In genomic region chr5:125410501-125411162, GRCh38 we compare ENCODE assay signal across 10 cellular contexts.
DNase-seq lines count a peak whose midpoint lies in the region; ATAC-seq and TF ChIP-seq lines count a peak whose summit lies in the region.
"Had no signal": no experiment of that assay in that cellular context is flagged by ENCODE, and none has a peak within 500 bp of the region (broad histone marks: within the 10 kb centered on the region; RNA-seq: fewer than 3 reads in every experiment).

No MANE protein-coding gene starts in this region.

- no peaks in the 10 kb centered on the region for H3K9me3 ChIP-seq in H9 (ENCODE audit: control insufficient read depth, low read depth, low read length)
- peaks cover 18% of the 10 kb centered on the region; the same call in 1 of the 2 replicates for H3K9me3 ChIP-seq in PC-9 (ENCODE audit: insufficient read depth, low read depth)
- no peaks in the 10 kb centered on the region for H3K9me3 ChIP-seq in gastrocnemius medialis
- H3K9me3 ChIP-seq: neutrophil had no signal

- no peak overlapping the region for H3K9ac ChIP-seq in H9 (ENCODE audit: extremely low read depth, insufficient read length, low read length)

- no peak overlapping the region for H2AK5ac ChIP-seq in H9 (ENCODE audit: insufficient read length, low read length)

- H3K23ac ChIP-seq in H9 (ENCODE audit: insufficient read length, low read depth, low read length) = no peak overlapping the region

- peaks cover 22% of the 10 kb centered on the region for H3F3A ChIP-seq in PC-9 (ENCODE audit: insufficient read depth, low read depth)

- no peak overlapping the region for H4K91ac ChIP-seq in H9 (ENCODE audit: insufficient read length, low read depth, low read length)

- H4K20me1 ChIP-seq in H9 (ENCODE audit: control insufficient read depth, insufficient read depth, insufficient read length) (no peaks in the 10 kb centered on the region), PC-9 (ENCODE audit: insufficient read depth) (no peaks in the 10 kb centered on the region)

- H3K4ac ChIP-seq in H9 (ENCODE audit: low read depth, low read length) = no peak overlapping the region

- CTCF ChIA-PET in PC-9 (lab: Charles Lee) = no interaction called here

- H4K5ac ChIP-seq in H9 (ENCODE audit: insufficient read length, low read depth, low read length) = no peak overlapping the region

- TF ChIP-seq CTCF in H9 (conservative IDR thresholded peaks at IDR 0.05) (no peak), PC-9 (conservative IDR thresholded peaks at IDR 0.05) (no peak), fibroblast of pulmonary artery (IDR thresholded peaks at IDR 0.05; ENCODE audit: low read length, missing control alignments) (no peak), gastrocnemius medialis (IDR thresholded peaks at IDR 0.05 in 4 of 5, conservative IDR thresholded peaks at IDR 0.05 in 1 of 5) (no peak)

- H3K23me2 ChIP-seq in H9 (ENCODE audit: insufficient read length, low read depth, low read length, poor library complexity, severe bottlenecking) = no peaks in the 10 kb centered on the region

- H2BK12ac ChIP-seq in H9 (ENCODE audit: insufficient read length, low read depth, low read length) = no peak overlapping the region

- H3K79me2 ChIP-seq in H9 (ENCODE audit: insufficient read depth, low read length) (no peaks in the 10 kb centered on the region), PC-9 (ENCODE audit: low read depth) (no peaks in the 10 kb centered on the region)

- no peaks in the 10 kb centered on the region for H3K36me3 ChIP-seq in PC-9 (ENCODE audit: low read depth)
- no peaks in the 10 kb centered on the region for H3K36me3 ChIP-seq in gastrocnemius medialis
- H3K36me3 ChIP-seq: neutrophil had no signal

- 100% methylated on average over 1 of the region's 2 CpGs for WGBS in H9 (ENCODE audit: extremely low coverage, insufficient read length, low lambda C conversion rate)

- no peaks in the 10 kb centered on the region for H3K9me2 ChIP-seq in PC-9 (ENCODE audit: insufficient read depth)

- in situ Hi-C loops in gastrocnemius medialis (cut with MboI; ENCODE audit: low sequenced_read_pairs in 4 of 4) = loop anchor here in 1 of 4 donors (10.0 kb wide), 1 partner anchor 74 kb away; no protein-coding TSS in a partner anchor

- H2BK120ac ChIP-seq in H9 (ENCODE audit: low read depth, low read length, poor library complexity, severe bottlenecking) = no peak overlapping the region

- no peak for DNase-seq in H9
- peak in 1 of 2 experiments; percentile 77 for DNase-seq in PC-9
- DNase-seq in fibroblast of pulmonary artery (ENCODE audit: low read depth) = peak; percentile 80
- no peak for DNase-seq in gastrocnemius medialis
- DNase-seq in activated naive CD4-positive, alpha-beta T cell (lab: John Stamatoyannopoulos, UW) = no peak
- DNase-seq: activated CD4-positive, alpha-beta T cell treated with anti-CD3 and anti-CD28 coated beads for 4 hours had no signal

- H3K4me1 ChIP-seq in H9 (ENCODE audit: insufficient read depth, low read length) = peaks cover 10% of the 10 kb centered on the region
- H3K4me1 ChIP-seq in PC-9 (replicated peaks; ENCODE audit: insufficient read depth) = peaks cover 45% of the 10 kb centered on the region
- peaks cover 31 to 33% of the 10 kb centered on the region in 2 donors for H3K4me1 ChIP-seq in gastrocnemius medialis

- H2BK15ac ChIP-seq in H9 (ENCODE audit: low read depth, low read length) = no peak overlapping the region

- H3K36me3 Mint-ChIP-seq in H9 (ENCODE audit: insufficient read depth in 1 of 3, low read depth in 3 of 3) = peaks cover 0 to 10% (median 0%) of the 10 kb centered on the region in 3 experiments; a peak in 3 of 7 replicates

- intact Hi-C loops in PC-9 (cut with micrococcal nuclease; ENCODE audit: unreplicated experiment) = no loop called here
- intact Hi-C loops in gastrocnemius medialis (cut with DNase I; ENCODE audit: low total_unique reads) = loop anchor here (5.0 to 10.0 kb wide), 2 partner anchors 202 to 666 kb away; partner anchors contain the start of gene ZNF608

- no TSS peak for BruUV-seq in PC-9 (replicated peaks; lab: Mats Ljungman, UMichigan)

- POLR2A ChIA-PET in PC-9 (lab: Charles Lee; ENCODE audit: unreplicated experiment) = no interaction called here

- peak overlapping the region; percentile 78 for H2BK20ac ChIP-seq in H9 (ENCODE audit: low read depth, low read length, poor library complexity, severe bottlenecking)

- H2AFZ ChIP-seq in H9 (ENCODE audit: low read length) (no peak overlapping the region), PC-9 (no peak overlapping the region)

- H4K8ac ChIP-seq in H9 (replicated peaks; ENCODE audit: insufficient read length, low read depth, low read length) = no peak overlapping the region

- no peak overlapping the region for H3K4me3 Mint-ChIP-seq in H9

- H3K56ac ChIP-seq in H9 (ENCODE audit: insufficient read length, low read depth, low read length) = no peak overlapping the region

- H3K18ac ChIP-seq in H9 (ENCODE audit: insufficient read length, low read depth, low read length) = no peak overlapping the region

- peaks cover 2 to 5% of the 10 kb centered on the region in 2 experiments; a peak in 2 of 5 replicates for H3K9me3 Mint-ChIP-seq in H9

- peaks cover 67 to 70% of the 10 kb centered on the region in 2 experiments for H3K4me1 Mint-ChIP-seq in H9

- H3K27ac Mint-ChIP-seq in H9 = peak overlapping the region in 2 of 3 experiments; percentile 27 to 44; a peak in 3 of 7 replicates

- H3K27me3 Mint-ChIP-seq in H9 (ENCODE audit: low read depth) = no peaks in the 10 kb centered on the region

- no peak overlapping the region for H3K27ac ChIP-seq in H9 (ENCODE audit: insufficient read length, low read depth, low read length)
- H3K27ac ChIP-seq in PC-9 = peak overlapping the region; percentile 90
- H3K27ac ChIP-seq in gastrocnemius medialis = peak overlapping the region in 3 of 4 donors; percentile 66 to 67 (median 67)
- H3K27ac ChIP-seq: neutrophil had no signal

- no peak overlapping the region for H3K14ac ChIP-seq in H9 (ENCODE audit: insufficient read depth, low read length)

- no peak overlapping the region for H2BK5ac ChIP-seq in H9 (ENCODE audit: insufficient read length, low read length)

- no peak overlapping the region for H3T11ph ChIP-seq in H9 (ENCODE audit: low read length)

- no peak for TF ChIP-seq POLR2A in gastrocnemius medialis (IDR thresholded peaks at IDR 0.05)

- H3K27me3 ChIP-seq in H9 (ENCODE audit: insufficient read depth, low read length) (no peaks in the 10 kb centered on the region), PC-9 (ENCODE audit: insufficient read depth, low read depth) (no peaks in the 10 kb centered on the region), gastrocnemius medialis (no peaks in the 10 kb centered on the region)

- H3K79me1 ChIP-seq in H9 (ENCODE audit: insufficient read depth, low read depth, low read length, poor library complexity, severe bottlenecking) = no peaks in the 10 kb centered on the region

- H3K4me2 ChIP-seq in H9 (ENCODE audit: insufficient read depth, insufficient read length, low read length) (no peak overlapping the region), PC-9 (peak overlapping the region; percentile 32; the same call in 1 of the 2 replicates)

- H3K4me3 ChIP-seq in PC-9 = no peak overlapping the region
- H3K4me3 ChIP-seq in fibroblast of pulmonary artery (replicated peaks; ENCODE audit: low read depth, low read length) = no peak overlapping the region
- H3K4me3 ChIP-seq in gastrocnemius medialis = no peak overlapping the region

- ATAC-seq in gastrocnemius medialis (no peak), HG03039 (IDR thresholded peaks at IDR 0.05; ENCODE audit: unreplicated experiment) (no peak), GM18909 (IDR thresholded peaks at IDR 0.05; ENCODE audit: poor library complexity, unreplicated experiment) (no peak), GM19328 (IDR thresholded peaks at IDR 0.05; ENCODE audit: unreplicated experiment) (no peak)
